In genomic region chr15:64810499-64811326, GRCh38 we compare ENCODE assay signal across 19 cellular contexts. TPM values are rescaled to one million over a fixed set of nuclear protein-coding genes. Genes with fewer than 3 reads are reported as not detected.
DNase-seq lines count a peak whose midpoint lies in the region; ATAC-seq and TF ChIP-seq lines count a peak whose summit lies in the region.
"Had no signal": no experiment of that assay in that cellular context is flagged by ENCODE, and none has a peak within 500 bp of the region (broad histone marks: within the 10 kb centered on the region; RNA-seq: fewer than 3 reads in every experiment).

No MANE protein-coding gene starts in this region.

- H3K4me3 Mint-ChIP-seq in neural progenitor cell: peak overlapping the region; percentile 64
- H3K4me3 Mint-ChIP-seq: activated CD4-positive, alpha-beta T cell treated with anti-CD3 and anti-CD28 coated beads, Interleukin-2, amount 10 ng/mL, durations not matched to agents 24 days and 14 days; dendritic cell treated with granulocyte-macrophage colony-stimulating factor and Interleukin-4, amounts not matched to agents 40 ng/mL and 50 ng/mL, for 4 days; stimulated activated effector memory CD8-positive, alpha-beta T cell treated with anti-CD3 and anti-CD28 coated beads, Interleukin-12 subunit alpha, Interleukin-12 subunit beta, amount 100 ng/mL, for 72 hours had no signal

- no peaks in the 10 kb centered on the region for H3K27me3 ChIP-seq in SK-N-SH (ENCODE audit: insufficient read depth)
- no peaks in the 10 kb centered on the region for H3K27me3 ChIP-seq in gastroesophageal sphincter
- H3K27me3 ChIP-seq in neural progenitor cell: no peaks in the 10 kb centered on the region
- H3K27me3 ChIP-seq in right lobe of liver: no peaks in the 10 kb centered on the region
- H3K27me3 ChIP-seq: adrenal gland, BE2C had no signal

- intact Hi-C loops in right lobe of liver (cut with DNase I): loop anchor here (5.0 kb wide), 1 partner anchor 78 kb away; no protein-coding TSS in a partner anchor

- H3K27ac ChIP-seq in SK-N-SH (ENCODE audit: low read depth in 2 of 2, low read length in 1 of 2) (no peak overlapping the region), gastroesophageal sphincter (peak overlapping the region; percentile 51 to 93 (median 92)), neural progenitor cell (no peak overlapping the region), right lobe of liver (no peak overlapping the region)
- H3K27ac ChIP-seq: adrenal gland, KMS-11, left ventricle myocardium inferior, tibial nerve had no signal

- peak overlapping the region; percentile 28 for H3K27ac Mint-ChIP-seq in neural progenitor cell
- H3K27ac Mint-ChIP-seq: activated CD4-positive, alpha-beta T cell treated with anti-CD3 and anti-CD28 coated beads, Interleukin-2, amount 10 ng/mL, durations not matched to agents 24 days and 14 days; dendritic cell treated with granulocyte-macrophage colony-stimulating factor and Interleukin-4, amounts not matched to agents 40 ng/mL and 50 ng/mL, for 4 days had no signal

- TF ChIP-seq POLR2A in gastroesophageal sphincter (IDR thresholded peaks at IDR 0.05): no peak
- no peak for TF ChIP-seq POLR2A in right lobe of liver (IDR thresholded peaks at IDR 0.05)

- H3K4me1 Mint-ChIP-seq in neural progenitor cell: peaks cover 49% of the 10 kb centered on the region
- H3K4me1 Mint-ChIP-seq: stimulated activated effector memory CD8-positive, alpha-beta T cell treated with anti-CD3 and anti-CD28 coated beads, Interleukin-12 subunit alpha, Interleukin-12 subunit beta, amount 100 ng/mL, for 72 hours had no signal

- H3K9ac ChIP-seq in SK-N-SH (no peak overlapping the region), neural progenitor cell (no peak overlapping the region)
- H3K9ac ChIP-seq: KMS-11 had no signal

- H3K36me3 ChIP-seq in SK-N-SH (replicated peaks in 1 of 2; ENCODE audit: control insufficient read depth in 1 of 2, insufficient read depth in 2 of 2, low read length in 1 of 2) (no peaks in the 10 kb centered on the region), gastroesophageal sphincter (no peaks in the 10 kb centered on the region), neural progenitor cell (no peaks in the 10 kb centered on the region), right lobe of liver (no peaks in the 10 kb centered on the region)
- H3K36me3 ChIP-seq: adrenal gland, left ventricle myocardium inferior, tibial nerve had no signal

- H3K4me3 ChIP-seq in SK-N-SH (ENCODE audit: low read depth in 2 of 2, low read length in 1 of 2) (no peak overlapping the region), gastroesophageal sphincter (no peak overlapping the region), neural progenitor cell (no peak overlapping the region), right lobe of liver (no peak overlapping the region)
- H3K4me3 ChIP-seq: adrenal gland, left ventricle myocardium inferior, mucosa of descending colon, tibial nerve had no signal

- H3K4me1 ChIP-seq in SK-N-SH (ENCODE audit: control insufficient read depth in 1 of 2, insufficient read depth in 2 of 2, low read depth in 1 of 2, low read length in 1 of 2): peaks cover 0 to 14% of the 10 kb centered on the region in 2 experiments; a peak in 2 of 4 replicates
- H3K4me1 ChIP-seq in gastroesophageal sphincter: peaks cover 0 to 51% (median 5%) of the 10 kb centered on the region in 3 donors
- H3K4me1 ChIP-seq in neural progenitor cell: peaks cover 52% of the 10 kb centered on the region
- peaks cover 0 to 7% (median 0%) of the 10 kb centered on the region in 4 donors for H3K4me1 ChIP-seq in right lobe of liver

- H3K4me2 ChIP-seq in SK-N-SH (no peak overlapping the region), neural progenitor cell (peak overlapping the region; percentile 51)
- H3K4me2 ChIP-seq: KMS-11 had no signal

- no peaks in the 10 kb centered on the region for H3K9me2 ChIP-seq in SK-N-SH

- CTCF ChIA-PET in SK-N-SH (lab: Yijun Ruan, JAX): interaction anchor here (0.6 to 9.5 kb wide), 32 partner anchors 10 to 489 kb away, joined by 3 to 286 read pairs (median 6); partner anchors contain the start of gene RBPMS2

- H3K9me3 ChIP-seq in SK-N-SH: no peaks in the 10 kb centered on the region
- H3K9me3 ChIP-seq in gastroesophageal sphincter: no peaks in the 10 kb centered on the region
- H3K9me3 ChIP-seq in neural progenitor cell (ENCODE audit: low read depth): no peaks in the 10 kb centered on the region
- H3K9me3 ChIP-seq in right lobe of liver: no peaks in the 10 kb centered on the region
- H3K9me3 ChIP-seq: adrenal gland, BE2C, left ventricle myocardium inferior, mucosa of descending colon, tibial nerve had no signal

- H3K79me2 ChIP-seq in SK-N-SH (ENCODE audit: insufficient read depth) (no peaks in the 10 kb centered on the region), neural progenitor cell (ENCODE audit: low read depth) (no peaks in the 10 kb centered on the region)

- no peak for TF ChIP-seq EP300 in SK-N-SH (IDR thresholded peaks at IDR 0.05; ENCODE audit: borderline replicate concordance in 1 of 2, low read depth in 1 of 2, low read length in 1 of 2)
- TF ChIP-seq EP300 in gastroesophageal sphincter (IDR thresholded peaks at IDR 0.05): no peak

- 87% methylated on average over 4 of the region's 6 CpGs for WGBS in SK-N-SH (ENCODE audit: low lambda C conversion rate)
- WGBS in gastroesophageal sphincter (ENCODE audit: low coverage in 1 of 2), 2 donors: 58% methylated on average over 4 of the region's 6 CpGs; no CpG with 5 or more reads in 1 of the 2 donors
- WGBS in right lobe of liver (ENCODE audit: insufficient coverage, low coverage, low lambda C conversion rate, missing lambda C conversion rate): 83% methylated on average over 3 of the region's 6 CpGs

- H3K9me3 Mint-ChIP-seq in neural progenitor cell: no peaks in the 10 kb centered on the region
- H3K9me3 Mint-ChIP-seq: activated CD4-positive, alpha-beta T cell treated with anti-CD3 and anti-CD28 coated beads, Interleukin-2, amount 10 ng/mL, durations not matched to agents 24 days and 14 days; dendritic cell treated with granulocyte-macrophage colony-stimulating factor and Interleukin-4, amounts not matched to agents 40 ng/mL and 50 ng/mL, for 4 days; stimulated activated effector memory CD8-positive, alpha-beta T cell treated with anti-CD3 and anti-CD28 coated beads, Interleukin-12 subunit alpha, Interleukin-12 subunit beta, amount 100 ng/mL, for 72 hours had no signal

- H4K20me1 ChIP-seq in SK-N-SH (ENCODE audit: insufficient read depth) (no peaks in the 10 kb centered on the region), neural progenitor cell (ENCODE audit: low read depth) (no peaks in the 10 kb centered on the region)

- peak; percentile 19 for DNase-seq in SK-N-SH
- DNase-seq in neural progenitor cell (ENCODE audit: low spot score): no peak
- DNase-seq in right lobe of liver: no peak
- no peak for DNase-seq in putamen (ENCODE audit: low spot score)
- DNase-seq in activated CD8-positive, alpha-beta memory T cell treated with anti-CD3 and anti-CD28 coated beads, Interleukin-2, amount 50 U/mL, for 48 hours: no peak
- DNase-seq: activated gamma-delta T cell had no signal

- no peak; the same call in 2 of the 3 replicates for ATAC-seq in SK-N-SH treated with all-trans-retinoic acid at 6 μM for 48 hours
- ATAC-seq in gastroesophageal sphincter: no peak
- no peak for ATAC-seq in HG03196 (IDR thresholded peaks at IDR 0.05; ENCODE audit: unreplicated experiment)
- ATAC-seq in right lobe of liver: no peak

- peaks cover 12% of the 10 kb centered on the region for H3K27me3 Mint-ChIP-seq in neural progenitor cell (ENCODE audit: insufficient read depth, low read depth)

- H2AFZ ChIP-seq in SK-N-SH (ENCODE audit: low read depth) (peak overlapping the region; percentile 59; the same call in 1 of the 2 replicates), neural progenitor cell (replicated peaks) (peak overlapping the region; percentile 26)

- POLR2A ChIA-PET in SK-N-SH (lab: Yijun Ruan, JAX): interaction anchor here (1.0 kb wide), 1 partner anchor 9 kb away, joined by 3 read pairs; no protein-coding TSS in a partner anchor

- TF ChIP-seq RAD21 in SK-N-SH (IDR thresholded peaks at IDR 0.05; ENCODE audit: low read length): no peak

- TF ChIP-seq CTCF in SK-N-SH (IDR thresholded peaks at IDR 0.05): no peak
- no peak for TF ChIP-seq CTCF in gastroesophageal sphincter (IDR thresholded peaks at IDR 0.05)
- TF ChIP-seq CTCF in neural progenitor cell (IDR thresholded peaks at IDR 0.05): no peak
- no peak for TF ChIP-seq CTCF in right lobe of liver (IDR thresholded peaks at IDR 0.05)

- no peaks in the 10 kb centered on the region for H3F3A ChIP-seq in SK-N-SH (replicated peaks; ENCODE audit: insufficient read depth)
- H3F3A ChIP-seq in neural progenitor cell (ENCODE audit: low read depth): peaks cover 73% of the 10 kb centered on the region

- H3K36me3 Mint-ChIP-seq in neural progenitor cell: no peaks in the 10 kb centered on the region
- H3K36me3 Mint-ChIP-seq: stimulated activated effector memory CD8-positive, alpha-beta T cell treated with anti-CD3 and anti-CD28 coated beads, Interleukin-12 subunit alpha, Interleukin-12 subunit beta, amount 100 ng/mL, for 72 hours had no signal

TF ChIP-seq in SK-N-SH, 30 proteins besides CTCF, POLR2A, EP300 and RAD21 (continues in another document):
- no peak for TF ChIP-seq NRF1 (IDR thresholded peaks at IDR 0.05; ENCODE audit: low read depth, low read length)
- TF ChIP-seq FOXM1 (IDR thresholded peaks at IDR 0.05; ENCODE audit: low read depth): no peak
- no peak for TF ChIP-seq POLR2AphosphoS5 (IDR thresholded peaks at IDR 0.05; ENCODE audit: low read depth, low read length)

RNA-seq across cellular contexts. Expression of gene PIF1, which starts 14.7 kb away (rescaled TPM):
- 12.1 and 12.4 TPM in 2 replicates for polyA plus RNA-seq in SK-N-SH (2012; rRNA removed)
- polyA plus RNA-seq in SK-N-SH (2012; cell fraction: cytosol; rRNA removed): 2.8 and 4.4 TPM in 2 replicates
- polyA plus RNA-seq in SK-N-SH (2012; cell fraction: nucleus; rRNA removed): 54.8 and 80.5 TPM in 2 replicates
- total RNA-seq in gastroesophageal sphincter (1 to 10 TPM; 1.6 to 3.4 (median 2.3) TPM), neural progenitor cell (ENCODE audit: low replicate concordance) (50.8 and 111 TPM in 2 replicates), right lobe of liver (under 1 TPM; 0.11 to 1.00 (median 0.36) TPM)

RNA-seq across cellular contexts. Expression of gene PLEKHO2, which starts 31.0 kb away (rescaled TPM):
- 6.8 and 7.8 TPM in 2 replicates for polyA plus RNA-seq in SK-N-SH (2012; rRNA removed)
- polyA plus RNA-seq in SK-N-SH (2012; cell fraction: cytosol; rRNA removed): 3.5 and 4.5 TPM in 2 replicates
- polyA plus RNA-seq in SK-N-SH (2012; cell fraction: nucleus; rRNA removed): 24.8 and 26.8 TPM in 2 replicates
- 10 to 100 TPM; 27.1 to 47.9 (median 43.1) TPM for total RNA-seq in gastroesophageal sphincter
- total RNA-seq in neural progenitor cell (ENCODE audit: low replicate concordance): 7.7 and 15.7 TPM in 2 replicates
- total RNA-seq in right lobe of liver: 10 to 100 TPM in 1 of 6 experiments, 1 to 10 TPM in 5; 3.9 to 11.8 (median 5.2) TPM

RNA-seq across cellular contexts. Expression of gene RBPMS2, which starts 35.3 kb away (rescaled TPM):
- polyA plus RNA-seq in SK-N-SH (2012; rRNA removed): 2.6 and 6.5 TPM in 2 replicates
- polyA plus RNA-seq in SK-N-SH (2012; cell fraction: cytosol; rRNA removed): 5.5 and 6.3 TPM in 2 replicates
- polyA plus RNA-seq in SK-N-SH (2012; cell fraction: nucleus; rRNA removed): 6.1 and 7.1 TPM in 2 replicates
- total RNA-seq in gastroesophageal sphincter (10 to 100 TPM; 14.6 to 47.8 (median 33.9) TPM), neural progenitor cell (ENCODE audit: low replicate concordance) (0.15 and 1.8 TPM in 2 replicates), right lobe of liver (10 to 100 TPM in 1 of 6 experiments, 1 to 10 TPM in 5; 2.5 to 13.6 (median 6.1) TPM)
- total RNA-seq: activated CD4-positive, alpha-beta T cell treated with anti-CD3 and anti-CD28 coated beads, Interleukin-2, amount 10 ng/mL, durations not matched to agents 24 days and 14 days; bronchial epithelial cell had no signal

Comparison
In these comparisons a context has a peak if more than half of its experiments do, and no peak if none do; other contexts are left out.
1. H3K27ac ChIP-seq: peak in gastroesophageal sphincter (4 of 4); none in SK-N-SH (0 of 2), neural progenitor cell (single experiment) and right lobe of liver (0 of 3).
2. RNA of gene PIF1, which starts 14.7 kb away (total RNA-seq): 50.8 to 111 TPM in neural progenitor cell; 1.6 to 3.4 TPM in gastroesophageal sphincter and 0.11 to 1.00 TPM in right lobe of liver; every median in the first group is over 10 times any median in the second.